Comparison of ENCODE assay signal across 1 cellular context in genomic region chr9:136995772-136996308, GRCh38.
TF ChIP-seq lines count a peak whose summit lies in the region.

No MANE protein-coding gene starts in this region.

TF ChIP-seq in IMR-90, 13 proteins besides CTCF, POLR2A, EP300 and RAD21:
- TF ChIP-seq MAFK (IDR thresholded peaks at IDR 0.05; ENCODE audit: low read depth, low read length) = no peak
- no peak for TF ChIP-seq SMC3 (IDR thresholded peaks at IDR 0.05; ENCODE audit: low read depth, low read length)
- TF ChIP-seq RFX5 (IDR thresholded peaks at IDR 0.05; ENCODE audit: low read depth, low read length) = no peak
- no peak for TF ChIP-seq FOS (IDR thresholded peaks at IDR 0.05; ENCODE audit: low read depth, low read length)
- no peak for TF ChIP-seq ELK1 (IDR thresholded peaks at IDR 0.05; ENCODE audit: borderline replicate concordance, low read depth, low read length)
- no peak for TF ChIP-seq BHLHE40 (IDR thresholded peaks at IDR 0.05; ENCODE audit: low read depth, low read length)
- no peak for TF ChIP-seq RCOR1 (IDR thresholded peaks at IDR 0.05; ENCODE audit: insufficient replicate concordance, low read length)
- TF ChIP-seq NFE2L2 (IDR thresholded peaks at IDR 0.05; ENCODE audit: low read depth, low read length) = no peak
- no peak for TF ChIP-seq CEBPB (IDR thresholded peaks at IDR 0.05; ENCODE audit: low read depth, low read length)
- TF ChIP-seq CHD1 (IDR thresholded peaks at IDR 0.05; ENCODE audit: low read depth, low read length) = no peak
- TF ChIP-seq USF2 (IDR thresholded peaks at IDR 0.05; ENCODE audit: low read depth, low read length) = no peak
- TF ChIP-seq MXI1 (IDR thresholded peaks at IDR 0.05; ENCODE audit: borderline replicate concordance, low read depth, low read length) = no peak
- TF ChIP-seq MAZ (IDR thresholded peaks at IDR 0.05; ENCODE audit: borderline replicate concordance, low read depth, low read length) = no peak
